1 cellular context compared by ENCODE assay signal in the genomic region with DNA sequence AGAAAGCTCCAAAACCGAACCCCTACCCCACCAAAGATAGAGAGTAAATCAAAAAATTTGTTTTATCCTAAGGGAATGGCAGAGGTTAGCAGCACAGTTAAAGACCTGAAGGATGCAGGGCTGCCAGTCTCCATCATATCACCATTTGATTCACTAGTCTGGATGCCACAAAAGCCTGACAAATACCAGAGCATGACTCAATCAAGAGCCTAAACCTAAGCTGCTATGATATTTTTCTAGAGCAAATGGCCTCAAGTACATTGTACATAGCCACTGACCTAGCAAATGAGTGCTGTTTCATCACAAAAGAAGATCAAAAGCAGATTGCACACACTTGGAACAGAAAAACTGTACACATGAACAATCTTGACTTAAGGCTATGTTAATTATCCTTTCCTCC.
TF ChIP-seq lines count a peak whose summit lies in the region.

No MANE protein-coding gene starts in this region.

TF ChIP-seq in SK-N-SH treated with all-trans-retinoic acid at 6 μM for 48 hours, 23 proteins besides CTCF, POLR2A, EP300 and RAD21 (continued from another document):
- no peak for TF ChIP-seq POU6F1 (CRISPR knock-in tag; IDR thresholded peaks at IDR 0.05; ENCODE audit: borderline replicate concordance, low read depth)
